In the genomic region with DNA sequence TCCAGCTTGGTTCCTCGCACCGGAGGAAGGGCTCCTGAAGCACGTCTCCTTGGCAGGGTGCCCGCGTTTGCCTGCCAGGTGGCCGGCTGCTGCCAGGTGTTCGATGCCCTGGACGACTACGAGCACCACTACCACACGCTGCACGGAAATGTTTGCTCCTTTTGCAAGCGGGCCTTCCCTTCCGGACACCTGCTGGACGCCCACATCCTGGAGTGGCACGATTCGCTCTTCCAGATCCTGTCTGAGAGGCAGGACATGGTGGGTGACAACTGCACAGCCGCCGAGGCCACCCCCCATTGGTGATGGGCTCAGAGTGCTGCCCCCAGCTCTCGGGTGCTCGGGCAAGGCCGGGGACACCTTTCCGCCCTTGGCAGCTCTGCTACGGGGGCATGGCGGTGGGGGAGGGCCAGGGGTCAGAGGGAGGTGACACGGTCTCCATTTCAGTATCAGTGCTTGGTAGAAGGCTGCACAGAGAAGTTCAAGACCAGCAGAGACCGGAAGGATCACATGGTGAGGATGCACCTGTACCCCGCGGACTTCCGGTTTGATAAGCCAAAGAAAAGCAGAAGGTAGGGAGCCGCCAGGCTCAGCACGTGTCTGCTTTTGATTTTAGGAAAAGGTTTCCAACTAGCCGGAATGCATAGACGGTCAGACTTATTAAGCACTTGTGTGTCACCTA, we compare ENCODE assay signal across 9 cellular contexts. TPM values are rescaled to one million over a fixed set of nuclear protein-coding genes. Genes with fewer than 3 reads are reported as not detected.
DNase-seq lines count a peak whose midpoint lies in the region; ATAC-seq and TF ChIP-seq lines count a peak whose summit lies in the region.
"Had no signal": no experiment of that assay in that cellular context is flagged by ENCODE, and none has a peak within 500 bp of the region (broad histone marks: within the 10 kb centered on the region; RNA-seq: fewer than 3 reads in every experiment).

No MANE protein-coding gene starts in this region.

- H3K9ac ChIP-seq in SK-N-SH (no peak overlapping the region), PC-3 (ENCODE audit: low read length) (peak overlapping the region; percentile 48)

- peak overlapping the region; percentile 43 for H3K27ac Mint-ChIP-seq in glutamatergic neuron (ENCODE audit: unreplicated experiment)
- H3K27ac Mint-ChIP-seq in stimulated activated effector memory CD8-positive, alpha-beta T cell treated with anti-CD3 and anti-CD28 coated beads, Interleukin-12 subunit alpha, Interleukin-12 subunit beta, amount 100 ng/mL, for 72 hours = no peak overlapping the region

- H3K27me3 Mint-ChIP-seq in glutamatergic neuron (ENCODE audit: unreplicated experiment) = peaks cover 13% of the 10 kb centered on the region

- H3K9me3 ChIP-seq in SK-N-SH (no peaks in the 10 kb centered on the region), PC-3 (ENCODE audit: low read length) (no peaks in the 10 kb centered on the region), testis (no peaks in the 10 kb centered on the region)

- H3K4me3 ChIP-seq in SK-N-SH (ENCODE audit: low read depth in 2 of 2, low read length in 1 of 2) (no peak overlapping the region), PC-3 (ENCODE audit: low read length) (peak overlapping the region; percentile 77), testis (peak overlapping the region in 1 of 2 donors; percentile 99)

- TF ChIP-seq EP300 in SK-N-SH (IDR thresholded peaks at IDR 0.05; ENCODE audit: borderline replicate concordance in 1 of 2, low read depth in 1 of 2, low read length in 1 of 2) = no peak

- intact Hi-C loops in PC-3 (cut with micrococcal nuclease) = loop anchor here (5.0 kb wide), 1 partner anchor 53 kb away; no protein-coding TSS in a partner anchor
- intact Hi-C loops in testis (cut with DNase I; ENCODE audit: low total_unique reads) = no loop called here

- peaks cover 38% of the 10 kb centered on the region for H4K20me1 ChIP-seq in SK-N-SH (ENCODE audit: insufficient read depth)
- H4K20me1 ChIP-seq in PC-3 (ENCODE audit: low read length) = peaks cover 9% of the 10 kb centered on the region; the same call in 1 of the 2 replicates

- DNase-seq in SK-N-SH = no peak
- DNase-seq in PC-3 = peak; percentile 35
- no peak for DNase-seq in glutamatergic neuron
- no peak for DNase-seq in stimulated activated effector memory CD8-positive, alpha-beta T cell treated with anti-CD3 and anti-CD28 coated beads, Interleukin-12 subunit alpha, Interleukin-12 subunit beta, amount 100 ng/mL, for 72 hours (ENCODE audit: low spot score in 2 of 2)
- no peak for DNase-seq in testis

- H3K9me2 ChIP-seq in SK-N-SH (no peaks in the 10 kb centered on the region), PC-3 (replicated peaks; ENCODE audit: low read length) (no peaks in the 10 kb centered on the region)

- H3F3A ChIP-seq in SK-N-SH (replicated peaks; ENCODE audit: insufficient read depth) = peaks cover 16% of the 10 kb centered on the region
- H3F3A ChIP-seq in PC-3 (ENCODE audit: low read length, unreplicated experiment) = no peaks in the 10 kb centered on the region

- peaks cover 13% of the 10 kb centered on the region for H3K9me3 Mint-ChIP-seq in glutamatergic neuron (ENCODE audit: unreplicated experiment)
- H3K9me3 Mint-ChIP-seq in stimulated activated effector memory CD8-positive, alpha-beta T cell treated with anti-CD3 and anti-CD28 coated beads, Interleukin-12 subunit alpha, Interleukin-12 subunit beta, amount 100 ng/mL, for 72 hours = no peaks in the 10 kb centered on the region

- H3K4me2 ChIP-seq in SK-N-SH (peak overlapping the region; percentile 60), PC-3 (ENCODE audit: low read length) (peak overlapping the region; percentile 90)

- peaks cover 41% of the 10 kb centered on the region for H3K79me2 ChIP-seq in SK-N-SH (ENCODE audit: insufficient read depth)
- peaks cover 51% of the 10 kb centered on the region for H3K79me2 ChIP-seq in PC-3 (ENCODE audit: low read length)

- H3K4me3 Mint-ChIP-seq in glutamatergic neuron (ENCODE audit: unreplicated experiment) = peak overlapping the region; percentile 73
- peak overlapping the region; percentile 93 for H3K4me3 Mint-ChIP-seq in stimulated activated effector memory CD8-positive, alpha-beta T cell treated with anti-CD3 and anti-CD28 coated beads, Interleukin-12 subunit alpha, Interleukin-12 subunit beta, amount 100 ng/mL, for 72 hours

- no peak for TF ChIP-seq POLR2A in testis (IDR thresholded peaks at IDR 0.05)

- POLR2A ChIA-PET in SK-N-SH (lab: Yijun Ruan, JAX) (no interaction called here), PC-3 (lab: Charles Lee; ENCODE audit: unreplicated experiment) (interaction anchor here (0.6 kb wide), 1 partner anchor 324 kb away, joined by 3 read pairs; no protein-coding TSS in a partner anchor)

- H3K27ac ChIP-seq in SK-N-SH (ENCODE audit: low read depth in 2 of 2, low read length in 1 of 2) (no peak overlapping the region; a peak in 1 of 4 replicates), PC-3 (ENCODE audit: low read length) (peak overlapping the region; percentile 13; the same call in 1 of the 2 replicates), testis (peak overlapping the region in 1 of 2 donors; percentile 95)

- peaks cover 20% of the 10 kb centered on the region for H3K4me1 Mint-ChIP-seq in glutamatergic neuron (ENCODE audit: low read depth, unreplicated experiment)
- H3K4me1 Mint-ChIP-seq in stimulated activated effector memory CD8-positive, alpha-beta T cell treated with anti-CD3 and anti-CD28 coated beads, Interleukin-12 subunit alpha, Interleukin-12 subunit beta, amount 100 ng/mL, for 72 hours = peaks cover 39% of the 10 kb centered on the region

- H3K4me1 ChIP-seq in SK-N-SH (ENCODE audit: control insufficient read depth in 1 of 2, insufficient read depth in 2 of 2, low read depth in 1 of 2, low read length in 1 of 2) (peaks cover 8 to 19% of the 10 kb centered on the region in 2 experiments; a peak in 2 of 4 replicates), PC-3 (ENCODE audit: insufficient read depth, low read length) (peaks cover 17% of the 10 kb centered on the region), testis (peaks cover 20% of the 10 kb centered on the region)

- TF ChIP-seq CTCF in SK-N-SH (IDR thresholded peaks at IDR 0.05) (no peak), PC-3 (conservative IDR thresholded peaks at IDR 0.05; ENCODE audit: low read depth, low read length) (no peak), glutamatergic neuron (IDR thresholded peaks at IDR 0.05; ENCODE audit: partially characterized antibody, unreplicated experiment) (no peak), testis (IDR thresholded peaks at IDR 0.05) (no peak)

- 94% methylated on average over 21 of the region's 33 CpGs for WGBS in SK-N-SH (ENCODE audit: low lambda C conversion rate)
- WGBS in testis, 2 donors = 62 to 75% methylated on average over 13 to 33 of the region's 33 CpGs

- no peak for ATAC-seq in SK-N-SH treated with all-trans-retinoic acid at 6 μM for 48 hours
- no peak for ATAC-seq in PC-3
- no peak for ATAC-seq in stimulated activated effector memory CD8-positive, alpha-beta T cell treated with anti-CD3 and anti-CD28 coated beads, Interleukin-12 subunit alpha, Interleukin-12 subunit beta, amount 100 ng/mL, for 72 hours
- no peak for ATAC-seq in HG03460 (IDR thresholded peaks at IDR 0.05; ENCODE audit: unreplicated experiment)
- ATAC-seq in HG03469 (IDR thresholded peaks at IDR 0.05; ENCODE audit: unreplicated experiment) = no peak

- H3K27me3 ChIP-seq in SK-N-SH (ENCODE audit: insufficient read depth) (no peaks in the 10 kb centered on the region), PC-3 (ENCODE audit: low read length) (no peaks in the 10 kb centered on the region), testis (no peaks in the 10 kb centered on the region)

- no peak for TF ChIP-seq RAD21 in SK-N-SH (IDR thresholded peaks at IDR 0.05; ENCODE audit: low read length)

- CTCF ChIA-PET in SK-N-SH (lab: Yijun Ruan, JAX) = interaction anchor here (4.3 kb wide), 1 partner anchor 19 kb away, joined by 24 read pairs; no protein-coding TSS in a partner anchor
- CTCF ChIA-PET in PC-3 (lab: Charles Lee) = no interaction called here

- no peaks in the 10 kb centered on the region for H3K36me3 Mint-ChIP-seq in glutamatergic neuron (ENCODE audit: unreplicated experiment)
- H3K36me3 Mint-ChIP-seq in stimulated activated effector memory CD8-positive, alpha-beta T cell treated with anti-CD3 and anti-CD28 coated beads, Interleukin-12 subunit alpha, Interleukin-12 subunit beta, amount 100 ng/mL, for 72 hours = peaks cover 52% of the 10 kb centered on the region

- H3K36me3 ChIP-seq in SK-N-SH (replicated peaks in 1 of 2; ENCODE audit: control insufficient read depth in 1 of 2, insufficient read depth in 2 of 2, low read length in 1 of 2) (peaks cover 7 to 26% of the 10 kb centered on the region in 2 experiments), PC-3 (ENCODE audit: low read depth, low read length) (peaks cover 4% of the 10 kb centered on the region; the same call in 1 of the 2 replicates), testis (ENCODE audit: low read depth, missing control alignments) (no peaks in the 10 kb centered on the region)

- H2AFZ ChIP-seq in SK-N-SH (ENCODE audit: low read depth) = no peak overlapping the region
- H2AFZ ChIP-seq in PC-3 (ENCODE audit: low read length) = peak overlapping the region; percentile 55; the same call in 1 of the 2 replicates

- BruUV-seq in PC-3 (replicated peaks; lab: Mats Ljungman, UMichigan) = TSS peak; percentile 35

RNA-seq across cellular contexts. Expression of gene ZNF511, which starts 1.1 kb away (rescaled TPM):
- polyA plus RNA-seq in SK-N-SH (2012; rRNA removed) = 43.5 and 62.3 TPM in 2 replicates
- 33.7 and 40.0 TPM in 2 replicates for polyA plus RNA-seq in SK-N-SH (2012; cell fraction: cytosol; rRNA removed)
- 41.9 and 53.5 TPM in 2 replicates for polyA plus RNA-seq in SK-N-SH (2012; cell fraction: nucleus; rRNA removed)
- total RNA-seq in PC-3 (2014; rRNA removed) = 78.4 and 84.3 TPM in 2 replicates
- 24.6 TPM for total RNA-seq in glutamatergic neuron (ENCODE audit: unreplicated experiment)
- 10 to 100 TPM; 46.5 to 50.5 TPM for total RNA-seq in testis
- 39.6 TPM for polyA plus RNA-seq in testis (ENCODE audit: insufficient read depth, low read depth, low replicate concordance)

RNA-seq across cellular contexts. Expression of gene TUBGCP2, which starts 1.2 kb away (rescaled TPM):
- polyA plus RNA-seq in SK-N-SH (2012; rRNA removed) (47.4 and 49.1 TPM in 2 replicates), testis (ENCODE audit: insufficient read depth, low read depth, low replicate concordance) (76.0 TPM)
- 21.2 and 31.5 TPM in 2 replicates for polyA plus RNA-seq in SK-N-SH (2012; cell fraction: cytosol; rRNA removed)
- polyA plus RNA-seq in SK-N-SH (2012; cell fraction: nucleus; rRNA removed) = 99.3 and 109 TPM in 2 replicates
- total RNA-seq in PC-3 (2014; rRNA removed) (72.9 and 84.4 TPM in 2 replicates), glutamatergic neuron (ENCODE audit: unreplicated experiment) (61.4 TPM), testis (100 to 1,000 TPM in 1 of 2 donors, 10 to 100 TPM in 1; 84.3 to 101 TPM)

RNA-seq across cellular contexts. Expression of gene CALY, which starts 26.8 kb away (rescaled TPM):
- polyA plus RNA-seq in SK-N-SH (2012; rRNA removed) (3.3 TPM in 2 replicates), testis (ENCODE audit: insufficient read depth, low read depth, low replicate concordance) (4.9 TPM)
- 1.4 and 3.9 TPM in 2 replicates for polyA plus RNA-seq in SK-N-SH (2012; cell fraction: cytosol; rRNA removed)
- 1.7 and 4.5 TPM in 2 replicates for polyA plus RNA-seq in SK-N-SH (2012; cell fraction: nucleus; rRNA removed)
- total RNA-seq in PC-3 (2014; rRNA removed) (not detected in 2 replicates), glutamatergic neuron (ENCODE audit: unreplicated experiment) (19.8 TPM), testis (10 to 100 TPM; 19.2 to 35.5 TPM)
- total RNA-seq: M059J had no signal

RNA-seq across cellular contexts. Expression of gene ADAM8, which starts 33.2 kb away (rescaled TPM):
- 1.6 and 1.7 TPM in 2 replicates for polyA plus RNA-seq in SK-N-SH (2012; rRNA removed)
- polyA plus RNA-seq in SK-N-SH (2012; cell fraction: cytosol; rRNA removed) = 0.33 and 0.42 TPM in 2 replicates
- 13.7 and 16.4 TPM in 2 replicates for polyA plus RNA-seq in SK-N-SH (2012; cell fraction: nucleus; rRNA removed)
- total RNA-seq in PC-3 (2014; rRNA removed) = 113 and 147 TPM in 2 replicates
- 5.4 TPM for total RNA-seq in glutamatergic neuron (ENCODE audit: unreplicated experiment)
- total RNA-seq in testis = 10 to 100 TPM; 12.8 to 14.6 TPM
- 3.5 TPM for polyA plus RNA-seq in testis (ENCODE audit: insufficient read depth, low read depth, low replicate concordance)

RNA-seq across cellular contexts. Expression of gene PRAP1, which starts 37.3 kb away (rescaled TPM):
- 1.9 and 2.3 TPM in 2 replicates for polyA plus RNA-seq in SK-N-SH (2012; rRNA removed)
- 0.72 and 1.1 TPM in 2 replicates for polyA plus RNA-seq in SK-N-SH (2012; cell fraction: cytosol; rRNA removed)
- 0.52 and 0.54 TPM in 2 replicates for polyA plus RNA-seq in SK-N-SH (2012; cell fraction: nucleus; rRNA removed)
- not detected in 2 replicates for total RNA-seq in PC-3 (2014; rRNA removed)
- total RNA-seq in glutamatergic neuron (ENCODE audit: unreplicated experiment) = not detected
- total RNA-seq in testis = 10 to 100 TPM; 10.1 to 24.6 TPM
- polyA plus RNA-seq in testis (ENCODE audit: insufficient read depth, low read depth, low replicate concordance) = 11.3 TPM
- total RNA-seq: M059J had no signal

Comparison
In these comparisons a context has a peak if more than half of its experiments do, and no peak if none do; other contexts are left out.
1. RNA of gene CALY, which starts 26.8 kb away (total RNA-seq): 19.2 to 35.5 TPM in testis and 19.8 TPM in glutamatergic neuron (single experiment); not detected in PC-3; every median in the first group is over 10 times any median in the second.